ENCODE assay signal across 12 cellular contexts in genomic region chr14:94346073-94346786, GRCh38. TPM values are rescaled to one million over a fixed set of nuclear protein-coding genes. Genes with fewer than 3 reads are reported as not detected.
DNase-seq lines count a peak whose midpoint lies in the region; ATAC-seq and TF ChIP-seq lines count a peak whose summit lies in the region.
"Not testable (repeated sequence)": the region's sequence is repeated elsewhere in the genome, so short reads cannot be mapped to it uniquely, and the experiment has no call there.
"Had no signal": no experiment of that assay in that cellular context is flagged by ENCODE, and none has a peak within 500 bp of the region (broad histone marks: within the 10 kb centered on the region; RNA-seq: fewer than 3 reads in every experiment).

No MANE protein-coding gene starts in this region.

- intact Hi-C loops in activated T-helper 1 cell treated with anti-CD3 and anti-CD28 coated beads, Interleukin-12 subunit alpha, Interleukin-12 subunit beta, Interleukin-2, Interleukin-4 antibody, amounts not matched to agents 30 ng/mL and 10 ng/mL and 1 ng/mL, durations not matched to agents 14 hours and 24 hours and 36 hours (cut with micrococcal nuclease) = loop anchor here (1.0 kb wide), 1 partner anchor 46 kb away; no protein-coding TSS in a partner anchor

- H3K9me3 Mint-ChIP-seq in activated T-helper 1 cell treated with anti-CD3 and anti-CD28 coated beads, Interleukin-12 subunit alpha, Interleukin-12 subunit beta, Interleukin-2, Interleukin-4 antibody, amounts not matched to agents 30 ng/mL and 10 ng/mL and 1 ng/mL, durations not matched to agents 14 hours and 24 hours and 36 hours = peaks cover 21% of the 10 kb centered on the region

- not testable (repeated sequence) for H3K36me3 Mint-ChIP-seq in activated T-helper 1 cell treated with anti-CD3 and anti-CD28 coated beads, Interleukin-12 subunit alpha, Interleukin-12 subunit beta, Interleukin-2, Interleukin-4 antibody, amounts not matched to agents 30 ng/mL and 10 ng/mL and 1 ng/mL, durations not matched to agents 14 hours and 24 hours and 36 hours (ENCODE audit: low read depth)

- not testable (repeated sequence) for H3K27me3 Mint-ChIP-seq in activated T-helper 1 cell treated with anti-CD3 and anti-CD28 coated beads, Interleukin-12 subunit alpha, Interleukin-12 subunit beta, Interleukin-2, Interleukin-4 antibody, amounts not matched to agents 30 ng/mL and 10 ng/mL and 1 ng/mL, durations not matched to agents 14 hours and 24 hours and 36 hours (ENCODE audit: insufficient read depth)

- peak; percentile 48 for DNase-seq in ACHN
- DNase-seq in HK-2 (ENCODE audit: unreplicated experiment) = peak; percentile 72
- peak in 4 of 5 experiments; percentile 2 to 81 (median 39) for DNase-seq in T-helper 2 cell
- DNase-seq in activated T-helper 1 cell treated with anti-CD3 and anti-CD28 coated beads, Interleukin-12 subunit alpha, Interleukin-12 subunit beta, Interleukin-2, Interleukin-4 antibody, amounts not matched to agents 30 ng/mL and 10 ng/mL and 1 ng/mL, durations not matched to agents 14 hours and 24 hours and 36 hours (ENCODE audit: low spot score) = peak; percentile 14
- peak; percentile 83 for DNase-seq in fibroblast of mammary gland (ENCODE audit: low read depth)
- DNase-seq in stimulated activated CD4-positive, alpha-beta T cell treated with anti-CD3 and anti-CD28 coated beads, Interleukin-2, amount 100 ng/mL, for 4 hours (ENCODE audit: low read depth) = peak; percentile 39

- peaks cover 13% of the 10 kb centered on the region for H3K4me1 Mint-ChIP-seq in activated T-helper 1 cell treated with anti-CD3 and anti-CD28 coated beads, Interleukin-12 subunit alpha, Interleukin-12 subunit beta, Interleukin-2, Interleukin-4 antibody, amounts not matched to agents 30 ng/mL and 10 ng/mL and 1 ng/mL, durations not matched to agents 14 hours and 24 hours and 36 hours (ENCODE audit: low read depth)

- peak overlapping the region; percentile 70 for H3K27ac Mint-ChIP-seq in activated T-helper 1 cell treated with anti-CD3 and anti-CD28 coated beads, Interleukin-12 subunit alpha, Interleukin-12 subunit beta, Interleukin-2, Interleukin-4 antibody, amounts not matched to agents 30 ng/mL and 10 ng/mL and 1 ng/mL, durations not matched to agents 14 hours and 24 hours and 36 hours

- not testable (repeated sequence) for H3K4me3 ChIP-seq in fibroblast of mammary gland (ENCODE audit: control insufficient read depth, low read depth, low read length)

- peak; percentile 61 for ATAC-seq in GM18870 (IDR thresholded peaks at IDR 0.05; ENCODE audit: unreplicated experiment)
- ATAC-seq in HG02571 (IDR thresholded peaks at IDR 0.05; ENCODE audit: unreplicated experiment) = peak; percentile 65

- H3K4me3 Mint-ChIP-seq in activated T-helper 1 cell treated with anti-CD3 and anti-CD28 coated beads, Interleukin-12 subunit alpha, Interleukin-12 subunit beta, Interleukin-2, Interleukin-4 antibody, amounts not matched to agents 30 ng/mL and 10 ng/mL and 1 ng/mL, durations not matched to agents 14 hours and 24 hours and 36 hours = not testable (repeated sequence)

- in situ Hi-C loops in ACHN (cut with HindIII; ENCODE audit: low pct_ligation_motif_present, low pct_unique_long_range_greater_than_20kb, low sequenced_read_pairs) = not testable (repeated sequence)

- TF ChIP-seq CTCF in fibroblast of mammary gland (conservative IDR thresholded peaks at IDR 0.05; ENCODE audit: control insufficient read depth, insufficient read depth, low read depth, low read length) = not testable (repeated sequence)

RNA-seq across cellular contexts. Expression of gene SERPINA2, which starts 20.3 kb away (rescaled TPM):
- not detected in 2 replicates for total RNA-seq in activated T-helper 1 cell treated with anti-CD3 and anti-CD28 coated beads, Interleukin-12 subunit alpha, Interleukin-12 subunit beta, Interleukin-2, Interleukin-4 antibody, amounts not matched to agents 30 ng/mL and 10 ng/mL and 1 ng/mL, durations not matched to agents 14 hours and 24 hours and 36 hours
- total RNA-seq: A673, liver, omental fat pad, SK-MEL-5 had no signal

RNA-seq across cellular contexts. Expression of gene SERPINA6, which starts 23.1 kb away (rescaled TPM):
- total RNA-seq in activated T-helper 1 cell treated with anti-CD3 and anti-CD28 coated beads, Interleukin-12 subunit alpha, Interleukin-12 subunit beta, Interleukin-2, Interleukin-4 antibody, amounts not matched to agents 30 ng/mL and 10 ng/mL and 1 ng/mL, durations not matched to agents 14 hours and 24 hours and 36 hours = not detected in 2 replicates
- total RNA-seq: A673, SK-MEL-5 had no signal

RNA-seq across cellular contexts. Expression of gene SERPINA1, which starts 42.2 kb away (rescaled TPM):
- 0.12 TPM in 1 of 2 replicates, not detected in the other for total RNA-seq in activated T-helper 1 cell treated with anti-CD3 and anti-CD28 coated beads, Interleukin-12 subunit alpha, Interleukin-12 subunit beta, Interleukin-2, Interleukin-4 antibody, amounts not matched to agents 30 ng/mL and 10 ng/mL and 1 ng/mL, durations not matched to agents 14 hours and 24 hours and 36 hours
- total RNA-seq: A673 had no signal

RNA-seq across cellular contexts. Expression of gene SERPINA10, which starts 53.2 kb away (rescaled TPM):
- total RNA-seq in activated T-helper 1 cell treated with anti-CD3 and anti-CD28 coated beads, Interleukin-12 subunit alpha, Interleukin-12 subunit beta, Interleukin-2, Interleukin-4 antibody, amounts not matched to agents 30 ng/mL and 10 ng/mL and 1 ng/mL, durations not matched to agents 14 hours and 24 hours and 36 hours = not detected in 2 replicates
- total RNA-seq: A673, omental fat pad, SK-MEL-5 had no signal

Comparison
In these comparisons a context has a peak if more than half of its experiments do, and no peak if none do; other contexts are left out.
1. DNase-seq: peak in every context shown above with its lines; median percentile 83 in fibroblast of mammary gland; 72 in HK-2; 48 in ACHN; 39 in T-helper 2 cell; 39 in stimulated activated CD4-positive, alpha-beta T cell treated with anti-CD3 and anti-CD28 coated beads, Interleukin-2, amount 100 ng/mL, for 4 hours; 14 in activated T-helper 1 cell treated with anti-CD3 and anti-CD28 coated beads, Interleukin-12 subunit alpha, Interleukin-12 subunit beta, Interleukin-2, Interleukin-4 antibody, amounts not matched to agents 30 ng/mL and 10 ng/mL and 1 ng/mL, durations not matched to agents 14 hours and 24 hours and 36 hours.